1 cellular context compared by ENCODE assay signal in genomic region chr5:157820593-157821252, GRCh38.
TF ChIP-seq lines count a peak whose summit lies in the region.

No MANE protein-coding gene starts in this region.

TF ChIP-seq in GM23338, 12 proteins besides CTCF, POLR2A, EP300 and RAD21 (continued from another document):
- TF ChIP-seq, protein P1, sequence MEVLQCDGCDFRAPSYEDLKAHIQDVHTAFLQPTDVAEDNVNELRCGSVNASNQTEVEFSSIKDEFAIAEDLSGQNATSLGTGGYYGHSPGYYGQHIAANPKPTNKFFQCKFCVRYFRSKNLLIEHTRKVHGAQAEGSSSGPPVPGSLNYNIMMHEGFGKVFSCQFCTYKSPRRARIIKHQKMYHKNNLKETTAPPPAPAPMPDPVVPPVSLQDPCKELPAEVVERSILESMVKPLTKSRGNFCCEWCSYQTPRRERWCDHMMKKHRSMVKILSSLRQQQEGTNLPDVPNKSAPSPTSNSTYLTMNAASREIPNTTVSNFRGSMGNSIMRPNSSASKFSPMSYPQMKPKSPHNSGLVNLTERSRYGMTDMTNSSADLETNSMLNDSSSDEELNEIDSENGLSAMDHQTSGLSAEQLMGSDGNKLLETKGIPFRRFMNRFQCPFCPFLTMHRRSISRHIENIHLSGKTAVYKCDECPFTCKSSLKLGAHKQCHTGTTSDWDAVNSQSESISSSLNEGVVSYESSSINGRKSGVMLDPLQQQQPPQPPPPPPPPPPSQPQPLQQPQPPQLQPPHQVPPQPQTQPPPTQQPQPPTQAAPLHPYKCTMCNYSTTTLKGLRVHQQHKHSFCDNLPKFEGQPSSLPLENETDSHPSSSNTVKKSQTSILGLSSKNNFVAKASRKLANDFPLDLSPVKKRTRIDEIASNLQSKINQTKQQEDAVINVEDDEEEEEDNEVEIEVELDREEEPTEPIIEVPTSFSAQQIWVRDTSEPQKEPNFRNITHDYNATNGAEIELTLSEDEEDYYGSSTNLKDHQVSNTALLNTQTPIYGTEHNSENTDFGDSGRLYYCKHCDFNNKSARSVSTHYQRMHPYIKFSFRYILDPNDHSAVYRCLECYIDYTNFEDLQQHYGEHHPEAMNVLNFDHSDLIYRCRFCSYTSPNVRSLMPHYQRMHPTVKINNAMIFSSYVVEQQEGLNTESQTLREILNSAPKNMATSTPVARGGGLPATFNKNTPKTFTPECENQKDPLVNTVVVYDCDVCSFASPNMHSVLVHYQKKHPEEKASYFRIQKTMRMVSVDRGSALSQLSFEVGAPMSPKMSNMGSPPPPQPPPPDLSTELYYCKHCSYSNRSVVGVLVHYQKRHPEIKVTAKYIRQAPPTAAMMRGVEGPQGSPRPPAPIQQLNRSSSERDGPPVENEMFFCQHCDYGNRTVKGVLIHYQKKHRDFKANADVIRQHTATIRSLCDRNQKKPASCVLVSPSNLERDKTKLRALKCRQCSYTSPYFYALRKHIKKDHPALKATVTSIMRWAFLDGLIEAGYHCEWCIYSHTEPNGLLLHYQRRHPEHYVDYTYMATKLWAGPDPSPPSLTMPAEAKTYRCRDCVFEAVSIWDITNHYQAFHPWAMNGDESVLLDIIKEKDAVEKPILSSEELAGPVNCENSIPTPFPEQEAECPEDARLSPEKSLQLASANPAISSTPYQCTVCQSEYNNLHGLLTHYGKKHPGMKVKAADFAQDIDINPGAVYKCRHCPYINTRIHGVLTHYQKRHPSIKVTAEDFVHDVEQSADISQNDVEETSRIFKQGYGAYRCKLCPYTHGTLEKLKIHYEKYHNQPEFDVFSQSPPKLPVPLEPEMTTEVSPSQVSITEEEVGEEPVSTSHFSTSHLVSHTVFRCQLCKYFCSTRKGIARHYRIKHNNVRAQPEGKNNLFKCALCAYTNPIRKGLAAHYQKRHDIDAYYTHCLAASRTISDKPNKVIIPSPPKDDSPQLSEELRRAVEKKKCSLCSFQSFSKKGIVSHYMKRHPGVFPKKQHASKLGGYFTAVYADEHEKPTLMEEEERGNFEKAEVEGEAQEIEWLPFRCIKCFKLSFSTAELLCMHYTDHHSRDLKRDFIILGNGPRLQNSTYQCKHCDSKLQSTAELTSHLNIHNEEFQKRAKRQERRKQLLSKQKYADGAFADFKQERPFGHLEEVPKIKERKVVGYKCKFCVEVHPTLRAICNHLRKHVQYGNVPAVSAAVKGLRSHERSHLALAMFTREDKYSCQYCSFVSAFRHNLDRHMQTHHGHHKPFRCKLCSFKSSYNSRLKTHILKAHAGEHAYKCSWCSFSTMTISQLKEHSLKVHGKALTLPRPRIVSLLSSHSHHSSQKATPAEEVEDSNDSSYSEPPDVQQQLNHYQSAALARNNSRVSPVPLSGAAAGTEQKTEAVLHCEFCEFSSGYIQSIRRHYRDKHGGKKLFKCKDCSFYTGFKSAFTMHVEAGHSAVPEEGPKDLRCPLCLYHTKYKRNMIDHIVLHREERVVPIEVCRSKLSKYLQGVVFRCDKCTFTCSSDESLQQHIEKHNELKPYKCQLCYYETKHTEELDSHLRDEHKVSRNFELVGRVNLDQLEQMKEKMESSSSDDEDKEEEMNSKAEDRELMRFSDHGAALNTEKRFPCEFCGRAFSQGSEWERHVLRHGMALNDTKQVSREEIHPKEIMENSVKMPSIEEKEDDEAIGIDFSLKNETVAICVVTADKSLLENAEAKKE (CRISPR knock-in tag; IDR thresholded peaks at IDR 0.05), result no peak
- no peak for TF ChIP-seq CREB1 (CRISPR knock-in tag; IDR thresholded peaks at IDR 0.05; ENCODE audit: low read depth)
- TF ChIP-seq EZH2phosphoT487 (IDR thresholded peaks at IDR 0.05; ENCODE audit: unreplicated experiment), result no peak
- no peak for TF ChIP-seq POLR2AphosphoS5 (IDR thresholded peaks at IDR 0.05; ENCODE audit: low read depth)
- no peak for TF ChIP-seq STAT1 (IDR thresholded peaks at IDR 0.05; ENCODE audit: unreplicated experiment)
- TF ChIP-seq, protein P2, sequence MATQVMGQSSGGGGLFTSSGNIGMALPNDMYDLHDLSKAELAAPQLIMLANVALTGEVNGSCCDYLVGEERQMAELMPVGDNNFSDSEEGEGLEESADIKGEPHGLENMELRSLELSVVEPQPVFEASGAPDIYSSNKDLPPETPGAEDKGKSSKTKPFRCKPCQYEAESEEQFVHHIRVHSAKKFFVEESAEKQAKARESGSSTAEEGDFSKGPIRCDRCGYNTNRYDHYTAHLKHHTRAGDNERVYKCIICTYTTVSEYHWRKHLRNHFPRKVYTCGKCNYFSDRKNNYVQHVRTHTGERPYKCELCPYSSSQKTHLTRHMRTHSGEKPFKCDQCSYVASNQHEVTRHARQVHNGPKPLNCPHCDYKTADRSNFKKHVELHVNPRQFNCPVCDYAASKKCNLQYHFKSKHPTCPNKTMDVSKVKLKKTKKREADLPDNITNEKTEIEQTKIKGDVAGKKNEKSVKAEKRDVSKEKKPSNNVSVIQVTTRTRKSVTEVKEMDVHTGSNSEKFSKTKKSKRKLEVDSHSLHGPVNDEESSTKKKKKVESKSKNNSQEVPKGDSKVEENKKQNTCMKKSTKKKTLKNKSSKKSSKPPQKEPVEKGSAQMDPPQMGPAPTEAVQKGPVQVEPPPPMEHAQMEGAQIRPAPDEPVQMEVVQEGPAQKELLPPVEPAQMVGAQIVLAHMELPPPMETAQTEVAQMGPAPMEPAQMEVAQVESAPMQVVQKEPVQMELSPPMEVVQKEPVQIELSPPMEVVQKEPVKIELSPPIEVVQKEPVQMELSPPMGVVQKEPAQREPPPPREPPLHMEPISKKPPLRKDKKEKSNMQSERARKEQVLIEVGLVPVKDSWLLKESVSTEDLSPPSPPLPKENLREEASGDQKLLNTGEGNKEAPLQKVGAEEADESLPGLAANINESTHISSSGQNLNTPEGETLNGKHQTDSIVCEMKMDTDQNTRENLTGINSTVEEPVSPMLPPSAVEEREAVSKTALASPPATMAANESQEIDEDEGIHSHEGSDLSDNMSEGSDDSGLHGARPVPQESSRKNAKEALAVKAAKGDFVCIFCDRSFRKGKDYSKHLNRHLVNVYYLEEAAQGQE (IDR thresholded peaks at IDR 0.05; ENCODE audit: unreplicated experiment), result no peak
